ENCODE assay signal across 8 cellular contexts in genomic region chr17:12256380-12256995, GRCh38.
DNase-seq lines count a peak whose midpoint lies in the region; ATAC-seq, FAIRE-seq and TF ChIP-seq lines count a peak whose summit lies in the region.

No MANE protein-coding gene starts in this region.

- no peaks in the 10 kb centered on the region for H4K20me1 ChIP-seq in DOHH2 (ENCODE audit: control insufficient read depth, insufficient read depth, low read depth, low read length)

- H3K27me3 ChIP-seq in DOHH2 (ENCODE audit: control insufficient read depth, low read length) = no peaks in the 10 kb centered on the region; the same call in 1 of the 2 replicates
- H3K27me3 ChIP-seq in body of pancreas = no peaks in the 10 kb centered on the region
- H3K27me3 ChIP-seq in thoracic aorta (replicated peaks; ENCODE audit: insufficient read depth) = no peaks in the 10 kb centered on the region

- intact Hi-C loops in body of pancreas (cut with DNase I) = no loop called here

- H3K4me3 ChIP-seq in DOHH2 (ENCODE audit: low read length) (no peak overlapping the region), body of pancreas (no peak overlapping the region), thoracic aorta (peak overlapping the region; percentile 31)

- peak; percentile 62 for DNase-seq in H4 (ENCODE audit: low spot score)
- peak; percentile 54 for DNase-seq in NCI-H2171 treated with DMSO at 0.1 percent for 48 hours (lab: John Stamatoyannopoulos, UW)
- DNase-seq in body of pancreas = peak; percentile 34 to 55 (median 50)
- no peak for DNase-seq in thoracic aorta (ENCODE audit: low spot score)
- no peak for DNase-seq in COR-L47 (lab: John Stamatoyannopoulos, UW)
- DNase-seq in activated CD4-positive, CD25-positive, alpha-beta regulatory T cell treated with anti-CD3 and anti-CD28 coated beads, Interleukin-2, amount 50 U/mL, for 72 hours = no peak

- no peaks in the 10 kb centered on the region for H3K9me3 ChIP-seq in DOHH2 (ENCODE audit: control insufficient read depth, insufficient read depth, low read length)
- no peaks in the 10 kb centered on the region for H3K9me3 ChIP-seq in body of pancreas
- H3K9me3 ChIP-seq in thoracic aorta = no peaks in the 10 kb centered on the region

- no peak for TF ChIP-seq POLR2A in body of pancreas (IDR thresholded peaks at IDR 0.05)

- no peaks in the 10 kb centered on the region for H3K79me2 ChIP-seq in DOHH2 (ENCODE audit: control insufficient read depth, low read length)

- H3K4me1 ChIP-seq in DOHH2 (ENCODE audit: control insufficient read depth, low read length) (no peaks in the 10 kb centered on the region), body of pancreas (no peaks in the 10 kb centered on the region), thoracic aorta (ENCODE audit: control insufficient read depth in 1 of 2, low read depth in 2 of 2) (peaks cover 0 to 24% of the 10 kb centered on the region in 2 donors)

- H3K36me3 ChIP-seq in DOHH2 (ENCODE audit: control insufficient read depth, low read length) (no peaks in the 10 kb centered on the region), body of pancreas (replicated peaks in 1 of 2; ENCODE audit: insufficient read depth in 1 of 2, low read depth in 2 of 2) (no peaks in the 10 kb centered on the region), thoracic aorta (no peaks in the 10 kb centered on the region)

- 11 to 12% methylated on average over 4 of the region's 4 CpGs for WGBS in body of pancreas, 2 donors

- TF ChIP-seq CTCF in DOHH2 (IDR thresholded peaks at IDR 0.05; ENCODE audit: low read depth, low read length, poor library complexity, severe bottlenecking) = peak; percentile 74
- TF ChIP-seq CTCF in body of pancreas (IDR thresholded peaks at IDR 0.05) = peak; percentile 62 to 94 (median 71)
- peak; percentile 80 for TF ChIP-seq CTCF in thoracic aorta (IDR thresholded peaks at IDR 0.05)

- H3K9me2 ChIP-seq in DOHH2 (replicated peaks; ENCODE audit: control insufficient read depth, low read length) = no peaks in the 10 kb centered on the region

- no peak overlapping the region for H3K4me2 ChIP-seq in DOHH2 (ENCODE audit: low read length)

- peak; percentile 56 for ATAC-seq in body of pancreas
- ATAC-seq in thoracic aorta (ENCODE audit: insufficient number of reproducible peaks, low FRiP score, low read depth) = peak; percentile 41

- H3F3A ChIP-seq in DOHH2 (ENCODE audit: control insufficient read depth, insufficient read depth) = no peaks in the 10 kb centered on the region

- H3K27ac ChIP-seq in DOHH2 (ENCODE audit: low read depth, low read length) (no peak overlapping the region), body of pancreas (no peak overlapping the region), thoracic aorta (peak overlapping the region in 1 of 2 donors; percentile 11)

- peak; percentile 99 for FAIRE-seq in islet of Langerhans (lab: Jason Lieb, UNC)

Comparison
In these comparisons a context has a peak if more than half of its experiments do, and no peak if none do; other contexts are left out.
1. DNase-seq: peak in H4 (single experiment), NCI-H2171 treated with DMSO at 0.1 percent for 48 hours (single experiment) and body of pancreas (4 of 4); none in thoracic aorta (single experiment), COR-L47 (single experiment) and activated CD4-positive, CD25-positive, alpha-beta regulatory T cell treated with anti-CD3 and anti-CD28 coated beads, Interleukin-2, amount 50 U/mL, for 72 hours (single experiment).
2. Peak in every context shown above with its lines, with median percentiles within 50 percentile points of each other: CTCF ChIP-seq.